28 cellular contexts compared by ENCODE assay signal in the genomic region with DNA sequence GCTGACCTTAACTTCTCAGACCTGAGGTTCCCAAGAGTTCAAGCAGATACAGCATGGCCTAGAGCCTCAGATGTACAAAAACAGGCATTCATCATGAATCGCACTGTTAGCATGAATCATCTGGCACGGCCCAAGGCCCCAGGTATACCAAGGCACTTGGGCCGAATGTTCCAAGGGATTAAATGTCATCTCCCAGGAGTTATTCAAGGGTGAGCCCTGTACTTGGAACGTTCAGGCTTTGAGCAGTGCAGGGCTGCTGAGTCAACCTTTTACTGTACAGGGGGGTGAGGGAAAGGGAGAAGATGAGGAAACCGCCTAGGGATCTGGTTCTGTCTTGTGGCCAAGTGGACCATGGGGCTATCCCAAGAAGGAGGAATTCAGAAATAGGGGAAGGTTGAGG. TPM values are rescaled to one million over a fixed set of nuclear protein-coding genes. Genes with fewer than 3 reads are reported as not detected.
"Had no signal": no experiment of that assay in that cellular context is flagged by ENCODE, and none has a peak within 500 bp of the region (broad histone marks: within the 10 kb centered on the region; RNA-seq: fewer than 3 reads in every experiment).

No MANE protein-coding gene starts in this region.

- H3K27ac ChIP-seq: heart left ventricle, parathyroid adenoma, spleen, tibial artery, upper lobe of left lung, uterus had no signal

- H3K27me3 ChIP-seq: upper lobe of left lung, uterus had no signal

- DNase-seq: dermis blood vessel endothelial cell; erythroblast; heart left ventricle; hippocampal formation; naive thymus-derived CD4-positive, alpha-beta T cell; nephron progenitor cell; spleen; stimulated activated CD4-positive, alpha-beta T cell treated with anti-CD3 and anti-CD28 coated beads, Interleukin-15, amount 100 ng/mL, for 24 hours; stimulated activated CD4-positive, alpha-beta T cell treated with anti-CD3 and anti-CD28 coated beads, Interleukin-1b, Interleukin-23, amount 100 ng/mL, for 48 hours; stimulated activated CD4-positive, alpha-beta T cell treated with anti-CD3 and anti-CD28 coated beads, Interleukin-4, amount 100 ng/mL, for 24 hours; tibial artery; upper lobe of left lung; uterus had no signal

- H3K27ac Mint-ChIP-seq: naive thymus-derived CD4-positive, alpha-beta T cell; nephron progenitor cell; stimulated activated memory B cell treated with anti-CD40 and anti-IgM and Interleukin-4, amounts not matched to agents 10 μg/mL and 1 μg/mL and 100 μg/mL, for 72 hours; stimulated activated naive CD8-positive, alpha-beta T cell treated with anti-CD3 and anti-CD28 coated beads, Interleukin-15, Interleukin-2, amounts not matched to agents 100 ng/mL and 50 ng/mL, for 24 hours had no signal

- H3K9me3 Mint-ChIP-seq: nephron progenitor cell had no signal

- H3K9me3 ChIP-seq: heart left ventricle, tibial artery, upper lobe of left lung, uterus had no signal

- H3K4me3 Mint-ChIP-seq: naive thymus-derived CD4-positive, alpha-beta T cell; nephron progenitor cell; stimulated activated memory B cell treated with anti-CD40 and anti-IgM and Interleukin-4, amounts not matched to agents 10 μg/mL and 1 μg/mL and 100 μg/mL, for 72 hours; stimulated activated naive CD8-positive, alpha-beta T cell treated with anti-CD3 and anti-CD28 coated beads, Interleukin-15, Interleukin-2, amounts not matched to agents 100 ng/mL and 50 ng/mL, for 24 hours had no signal

- H3K4me3 ChIP-seq: heart left ventricle, spleen, tibial artery, upper lobe of left lung, uterus had no signal

- H3K4me1 ChIP-seq: heart left ventricle, parathyroid adenoma, spleen, tibial artery, upper lobe of left lung, uterus had no signal

- H3K36me3 ChIP-seq: heart left ventricle, spleen, tibial artery, upper lobe of left lung, uterus had no signal

- H3K36me3 Mint-ChIP-seq: stimulated activated memory B cell treated with anti-CD40 and anti-IgM and Interleukin-4, amounts not matched to agents 10 μg/mL and 1 μg/mL and 100 μg/mL, for 72 hours had no signal

RNA-seq across cellular contexts. Expression of gene KLK3, which starts 6.3 kb away (rescaled TPM):
- total RNA-seq: dermis blood vessel endothelial cell; frontal cortex; glomerular endothelial cell; heart left ventricle; kidney epithelial cell; liver; lung microvascular endothelial cell; mesenteric fat pad; naive thymus-derived CD4-positive, alpha-beta T cell; omental fat pad; pulmonary artery endothelial cell; sciatic nerve; skeletal muscle tissue; spleen; temporal lobe had no signal
- polyA plus RNA-seq: heart left ventricle; liver; naive thymus-derived CD4-positive, alpha-beta T cell had no signal

RNA-seq across cellular contexts. Expression of gene KLK2, which starts 12.2 kb away (rescaled TPM):
- total RNA-seq: dermis blood vessel endothelial cell; frontal cortex; glomerular endothelial cell; heart left ventricle; kidney epithelial cell; liver; lung microvascular endothelial cell; mesenteric fat pad; naive thymus-derived CD4-positive, alpha-beta T cell; omental fat pad; pulmonary artery endothelial cell; sciatic nerve; skeletal muscle tissue; temporal lobe; upper lobe of left lung had no signal
- polyA plus RNA-seq: heart left ventricle; liver; naive thymus-derived CD4-positive, alpha-beta T cell had no signal

RNA-seq across cellular contexts. Expression of gene KLK15, which starts 27.7 kb away (rescaled TPM):
- total RNA-seq: dermis blood vessel endothelial cell; frontal cortex; glomerular endothelial cell; heart left ventricle; kidney epithelial cell; liver; lung microvascular endothelial cell; mesenteric fat pad; mononuclear cell; naive thymus-derived CD4-positive, alpha-beta T cell; omental fat pad; pulmonary artery endothelial cell; sciatic nerve; skeletal muscle tissue; spleen; temporal lobe; upper lobe of left lung; uterus had no signal
- polyA plus RNA-seq: heart left ventricle; liver; naive thymus-derived CD4-positive, alpha-beta T cell had no signal

RNA-seq across cellular contexts. Expression of gene KLK1, which starts 37.4 kb away (rescaled TPM):
- total RNA-seq: dermis blood vessel endothelial cell, frontal cortex, glomerular endothelial cell, kidney epithelial cell, liver, lung microvascular endothelial cell, mononuclear cell, pulmonary artery endothelial cell, skeletal muscle tissue had no signal
- polyA plus RNA-seq: liver; naive thymus-derived CD4-positive, alpha-beta T cell had no signal

RNA-seq across cellular contexts. Expression of gene KLK4, which starts 50.2 kb away (rescaled TPM):
- total RNA-seq: dermis blood vessel endothelial cell; frontal cortex; glomerular endothelial cell; heart left ventricle; kidney epithelial cell; liver; lung microvascular endothelial cell; mesenteric fat pad; naive thymus-derived CD4-positive, alpha-beta T cell; omental fat pad; pulmonary artery endothelial cell; skeletal muscle tissue; spleen; temporal lobe; upper lobe of left lung had no signal
- polyA plus RNA-seq: heart left ventricle; liver; naive thymus-derived CD4-positive, alpha-beta T cell had no signal
